Comparison of ENCODE assay signal across 1 cellular context in the genomic region with DNA sequence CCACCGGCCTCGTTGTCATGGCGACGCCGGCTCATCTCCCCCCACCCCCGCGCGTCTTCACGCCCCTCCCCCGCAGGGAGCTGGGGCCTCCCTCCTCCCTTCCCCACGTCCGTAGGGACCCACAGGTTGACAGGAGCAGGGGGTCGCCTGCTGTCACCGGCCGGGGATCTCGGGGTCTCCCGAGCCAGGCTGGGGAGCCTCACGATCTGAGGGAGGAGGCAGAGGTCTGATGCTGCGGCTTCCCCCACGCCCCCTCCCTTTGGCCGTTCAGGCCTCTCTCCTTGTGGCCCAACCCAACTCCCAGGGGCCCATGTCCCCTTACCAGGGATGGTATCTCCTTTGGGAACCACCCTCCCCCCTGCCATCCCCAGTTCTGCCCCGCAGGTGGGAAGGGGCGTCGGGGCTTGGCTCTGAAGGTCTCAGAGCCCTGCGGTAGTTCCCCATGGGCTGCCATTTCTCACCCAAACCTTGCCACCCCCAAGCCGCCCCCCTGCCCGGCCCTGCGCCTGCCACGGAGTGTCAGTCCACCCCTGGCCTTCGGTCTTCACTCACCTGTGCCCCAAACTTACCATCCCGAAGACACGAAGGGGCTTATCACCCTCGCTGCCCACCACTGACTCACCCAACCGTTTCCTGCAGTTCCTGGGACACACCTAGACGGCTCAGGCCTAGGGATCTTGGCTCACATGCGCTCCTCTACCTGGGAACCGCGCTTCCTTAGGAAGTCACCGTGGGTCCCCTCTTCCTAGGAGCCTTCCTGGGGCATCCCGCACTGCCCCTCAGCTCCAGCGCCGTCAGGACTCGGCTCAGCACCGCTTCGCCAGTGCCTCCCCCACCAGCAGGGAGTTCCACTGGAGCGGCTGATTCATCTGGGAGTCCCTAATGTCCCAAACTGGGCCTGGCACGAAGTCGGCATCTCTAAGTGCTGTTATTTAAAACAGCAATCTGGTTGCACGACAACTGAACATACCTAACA.
TF ChIP-seq lines count a peak whose summit lies in the region.

No MANE protein-coding gene starts in this region.

TF ChIP-seq in neural cell, 6 proteins besides CTCF, POLR2A, EP300 and RAD21 (continued from another document):
- no peak for TF ChIP-seq REST (IDR thresholded peaks at IDR 0.05; ENCODE audit: borderline replicate concordance)
- no peak for TF ChIP-seq MXI1 (conservative IDR thresholded peaks at IDR 0.05; ENCODE audit: poor library complexity, severe bottlenecking)
- TF ChIP-seq EZH2 (IDR thresholded peaks at IDR 0.05; ENCODE audit: borderline replicate concordance, insufficient read depth, low read length, poor library complexity, severe bottlenecking), result no peak
- TF ChIP-seq TAF1 (IDR thresholded peaks at IDR 0.05; ENCODE audit: low read depth), result no peak
- no peak for TF ChIP-seq SMC3 (conservative IDR thresholded peaks at IDR 0.05; ENCODE audit: poor library complexity)
